ENCODE assay signal across 1 cellular context in genomic region chr17:39222866-39223834, GRCh38.
TF ChIP-seq lines count a peak whose summit lies in the region.

No MANE protein-coding gene starts in this region.

TF ChIP-seq in GM23338, 12 proteins besides CTCF, POLR2A, EP300 and RAD21 (continued from another document):
- TF ChIP-seq STAT1 (IDR thresholded peaks at IDR 0.05; ENCODE audit: unreplicated experiment), result no peak
- no peak for TF ChIP-seq POLR2AphosphoS5 (IDR thresholded peaks at IDR 0.05; ENCODE audit: low read depth)
- TF ChIP-seq ZNF462 (CRISPR knock-in tag; IDR thresholded peaks at IDR 0.05), result no peak
- TF ChIP-seq CREB1 (CRISPR knock-in tag; IDR thresholded peaks at IDR 0.05; ENCODE audit: low read depth), result no peak
TF ChIP-seq in GM23338: peak in this region for 0.
